ENCODE assay signal across 1 cellular context in the genomic region with DNA sequence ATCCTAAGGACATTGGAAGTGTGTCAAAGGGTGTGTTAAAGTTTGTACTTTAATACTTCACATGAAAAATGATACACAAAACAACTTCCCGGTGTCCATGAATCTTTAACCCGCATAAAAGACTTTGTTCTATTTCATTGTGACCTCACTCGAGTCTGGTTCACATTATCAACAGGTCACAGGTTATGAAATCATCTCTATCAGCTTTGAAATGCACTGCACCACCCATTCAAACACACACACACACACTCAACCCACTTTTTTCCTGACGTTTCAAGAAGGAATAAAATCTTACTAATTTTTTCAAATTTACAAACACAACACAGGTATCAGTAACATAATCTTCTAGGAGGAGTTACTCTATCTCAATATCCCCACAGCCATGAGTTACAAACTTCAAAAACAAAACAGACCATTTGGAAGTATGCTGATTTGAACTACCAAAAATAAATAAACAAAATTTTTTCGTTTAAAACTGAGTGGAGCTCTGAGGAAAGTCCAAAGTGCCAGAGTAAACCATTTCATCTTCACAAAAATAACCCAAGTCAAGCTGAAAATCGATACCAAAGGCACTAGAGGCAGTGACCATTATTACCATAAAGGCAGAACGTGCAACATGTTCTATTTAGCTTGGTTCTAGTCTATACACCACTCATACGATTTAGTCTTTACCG.
A peak's percentile ranks its signal among the peaks of the same experiment; 100 is the strongest.
TF ChIP-seq lines count a peak whose summit lies in the region.

No MANE protein-coding gene starts in this region.

TF ChIP-seq in GM12878, 131 proteins besides CTCF, POLR2A, EP300 and RAD21:
- no peak for TF ChIP-seq MEF2A (IDR thresholded peaks at IDR 0.05; ENCODE audit: insufficient read depth, low read depth, low read length)
- TF ChIP-seq IKZF1 (conservative IDR thresholded peaks at IDR 0.05), result no peak
- TF ChIP-seq, protein P1, sequence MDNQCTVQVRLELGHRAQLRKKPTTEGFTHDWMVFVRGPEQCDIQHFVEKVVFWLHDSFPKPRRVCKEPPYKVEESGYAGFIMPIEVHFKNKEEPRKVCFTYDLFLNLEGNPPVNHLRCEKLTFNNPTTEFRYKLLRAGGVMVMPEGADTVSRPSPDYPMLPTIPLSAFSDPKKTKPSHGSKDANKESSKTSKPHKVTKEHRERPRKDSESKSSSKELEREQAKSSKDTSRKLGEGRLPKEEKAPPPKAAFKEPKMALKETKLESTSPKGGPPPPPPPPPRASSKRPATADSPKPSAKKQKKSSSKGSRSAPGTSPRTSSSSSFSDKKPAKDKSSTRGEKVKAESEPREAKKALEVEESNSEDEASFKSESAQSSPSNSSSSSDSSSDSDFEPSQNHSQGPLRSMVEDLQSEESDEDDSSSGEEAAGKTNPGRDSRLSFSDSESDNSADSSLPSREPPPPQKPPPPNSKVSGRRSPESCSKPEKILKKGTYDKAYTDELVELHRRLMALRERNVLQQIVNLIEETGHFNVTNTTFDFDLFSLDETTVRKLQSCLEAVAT (IDR thresholded peaks at IDR 0.05), result 0 out of 2 replicates have a peak, but pooled peaks have one; percentile 11
- TF ChIP-seq, protein P2, sequence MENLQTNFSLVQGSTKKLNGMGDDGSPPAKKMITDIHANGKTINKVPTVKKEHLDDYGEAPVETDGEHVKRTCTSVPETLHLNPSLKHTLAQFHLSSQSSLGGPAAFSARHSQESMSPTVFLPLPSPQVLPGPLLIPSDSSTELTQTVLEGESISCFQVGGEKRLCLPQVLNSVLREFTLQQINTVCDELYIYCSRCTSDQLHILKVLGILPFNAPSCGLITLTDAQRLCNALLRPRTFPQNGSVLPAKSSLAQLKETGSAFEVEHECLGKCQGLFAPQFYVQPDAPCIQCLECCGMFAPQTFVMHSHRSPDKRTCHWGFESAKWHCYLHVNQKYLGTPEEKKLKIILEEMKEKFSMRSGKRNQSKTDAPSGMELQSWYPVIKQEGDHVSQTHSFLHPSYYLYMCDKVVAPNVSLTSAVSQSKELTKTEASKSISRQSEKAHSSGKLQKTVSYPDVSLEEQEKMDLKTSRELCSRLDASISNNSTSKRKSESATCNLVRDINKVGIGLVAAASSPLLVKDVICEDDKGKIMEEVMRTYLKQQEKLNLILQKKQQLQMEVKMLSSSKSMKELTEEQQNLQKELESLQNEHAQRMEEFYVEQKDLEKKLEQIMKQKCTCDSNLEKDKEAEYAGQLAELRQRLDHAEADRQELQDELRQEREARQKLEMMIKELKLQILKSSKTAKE (IDR thresholded peaks at IDR 0.05; ENCODE audit: low read depth, poor library complexity, severe bottlenecking), result no peak
- TF ChIP-seq SP1 (IDR thresholded peaks at IDR 0.05; ENCODE audit: low read depth, low read length), result no peak
- TF ChIP-seq JUNB (IDR thresholded peaks at IDR 0.05), result no peak
- TF ChIP-seq TARDBP (IDR thresholded peaks at IDR 0.05; ENCODE audit: borderline replicate concordance), result no peak
- TF ChIP-seq POLR2AphosphoS2 (IDR thresholded peaks at IDR 0.05; ENCODE audit: low read depth, low read length), result no peak
- no peak for TF ChIP-seq NFIC (IDR thresholded peaks at IDR 0.05; ENCODE audit: low read depth, low read length)
